Comparison of ENCODE assay signal across 3 cellular contexts in the genomic region with DNA sequence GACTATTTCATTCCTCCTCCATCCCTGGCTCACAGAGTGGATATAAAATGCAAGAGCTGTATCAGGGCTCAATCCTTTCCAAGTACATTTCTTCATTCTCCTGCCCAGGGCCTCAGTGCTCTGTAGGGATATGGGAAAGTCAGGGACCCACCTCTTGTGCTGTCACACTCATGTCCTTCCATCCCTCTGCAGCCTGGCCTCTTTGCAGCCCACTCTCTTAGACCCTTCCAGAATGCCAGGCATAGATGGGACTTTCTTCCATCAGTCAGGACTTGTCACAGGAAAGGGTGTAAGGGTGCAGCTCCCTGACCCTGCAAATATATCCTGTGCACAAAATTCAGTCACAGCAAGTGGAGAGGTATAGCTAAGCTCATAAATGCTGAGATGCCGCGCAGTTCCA.
A peak's percentile ranks its signal among the peaks of the same experiment; 100 is the strongest.
DNase-seq lines count a peak whose midpoint lies in the region; ATAC-seq and TF ChIP-seq lines count a peak whose summit lies in the region.
"Not testable (repeated sequence)": the region's sequence is repeated elsewhere in the genome, so short reads cannot be mapped to it uniquely, and the experiment has no call there.

No MANE protein-coding gene starts in this region.

- DNase-seq in left lobe of liver (ENCODE audit: low spot score); psoas muscle; aorta: not testable (repeated sequence)

- not testable (repeated sequence) for H3K4me1 ChIP-seq in psoas muscle; aorta (ENCODE audit: control insufficient read depth in 1 of 2, insufficient read depth in 2 of 2, low read length in 2 of 2)

- not testable (repeated sequence) for H3K4me3 ChIP-seq in psoas muscle; aorta (ENCODE audit: low read length in 2 of 2)

- peaks cover 0 to 34% of the 10 kb centered on the region in 2 donors for H3K36me3 ChIP-seq in psoas muscle (ENCODE audit: insufficient read depth in 1 of 2, low read depth in 1 of 2)
- not testable (repeated sequence) for H3K36me3 ChIP-seq in aorta (ENCODE audit: control insufficient read depth in 1 of 2, insufficient read depth in 2 of 2, low read length in 1 of 2)

- not testable (repeated sequence) for H3K9me3 ChIP-seq in psoas muscle; aorta (ENCODE audit: control insufficient read depth, low read length)

- H3K27me3 ChIP-seq in psoas muscle (ENCODE audit: insufficient read depth in 3 of 3, low read length in 2 of 3); aorta (ENCODE audit: control insufficient read depth in 1 of 2, insufficient read depth in 2 of 2, low read length in 1 of 2): not testable (repeated sequence)

- peak; percentile 25 for ATAC-seq in left lobe of liver
- ATAC-seq in psoas muscle = peak in 3 of 4 donors; percentile 6 to 17 (median 7)
- ATAC-seq in aorta (ENCODE audit: low FRiP score) = peak; percentile 62

- WGBS in psoas muscle, 3 donors = 91 to 95% (median 95%) methylated on average over 2 of the region's 2 CpGs
- WGBS in aorta, 2 donors = 94 to 100% methylated on average over 2 of the region's 2 CpGs

- not testable (repeated sequence) for H3K27ac ChIP-seq in psoas muscle; aorta (ENCODE audit: low read depth in 1 of 2, low read length in 2 of 2)

- intact Hi-C loops in psoas muscle (cut with DNase I); aorta (cut with DNase I): not testable (repeated sequence)

- TF ChIP-seq CTCF in psoas muscle (IDR thresholded peaks at IDR 0.05) = not testable (repeated sequence)

Comparison
In these comparisons a context has a peak if more than half of its experiments do, and no peak if none do; other contexts are left out.
1. ATAC-seq: peak in every context shown above with its lines; median percentile 62 in aorta; 25 in left lobe of liver; 7 in psoas muscle.